Comparison of ENCODE assay signal across 9 cellular contexts in the genomic region with DNA sequence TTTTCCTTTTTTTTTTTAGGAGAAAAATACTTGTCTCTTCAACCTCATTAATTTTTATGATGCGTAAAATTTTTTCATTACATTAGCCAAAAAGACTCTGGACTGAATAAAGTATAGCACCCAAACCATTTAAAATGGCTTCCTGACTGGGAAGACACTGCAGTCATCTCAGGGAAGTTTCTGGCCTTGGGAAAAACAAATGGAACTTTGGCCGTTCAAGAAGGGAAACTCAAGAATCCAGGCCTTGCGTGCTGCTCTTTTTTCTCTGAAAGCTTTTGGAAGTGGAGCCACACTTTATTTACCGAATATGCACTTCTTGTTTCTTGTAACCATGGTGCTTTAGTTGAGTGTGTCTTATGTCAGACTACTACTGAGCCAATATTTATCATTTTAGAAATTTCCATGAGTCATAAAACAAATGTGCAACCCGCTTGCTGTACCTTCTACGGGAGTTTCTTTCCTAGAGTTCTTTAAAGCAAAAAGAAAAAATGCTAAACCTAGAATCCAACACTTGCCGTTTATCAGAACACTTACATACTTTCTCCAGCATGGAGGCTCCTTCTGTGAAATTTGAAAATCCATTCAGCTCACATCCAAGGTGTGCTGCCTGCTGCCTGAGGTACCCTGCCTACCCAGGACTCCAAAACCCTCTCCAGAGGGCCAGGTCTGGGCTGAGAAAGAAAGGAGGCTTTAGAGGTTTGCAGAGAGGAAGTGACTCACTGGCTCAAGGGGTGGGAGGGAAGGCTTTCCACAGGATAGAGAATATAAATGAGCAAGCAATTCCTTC. TPM values are rescaled to one million over a fixed set of nuclear protein-coding genes. Genes with fewer than 3 reads are reported as not detected.
DNase-seq lines count a peak whose midpoint lies in the region; ATAC-seq, FAIRE-seq and TF ChIP-seq lines count a peak whose summit lies in the region.
"Had no signal": no experiment of that assay in that cellular context is flagged by ENCODE, and none has a peak within 500 bp of the region (broad histone marks: within the 10 kb centered on the region; RNA-seq: fewer than 3 reads in every experiment).

No MANE protein-coding gene starts in this region.

- no peak for ATAC-seq in HG03135 (IDR thresholded peaks at IDR 0.05; ENCODE audit: unreplicated experiment)

- peak overlapping the region; percentile 99 for H3K27ac ChIP-seq in keratinocyte (ENCODE audit: control insufficient read depth, insufficient read depth, low read length)

- H3K36me3 ChIP-seq in keratinocyte (ENCODE audit: control insufficient read depth in 2 of 2, extremely low read depth in 1 of 2, insufficient read depth in 2 of 2, low read length in 2 of 2) = no peaks in the 10 kb centered on the region

- dilution Hi-C loops in keratinocyte (cut with MboI; ENCODE audit: extremely low pct_ligation_motif_present, low sequenced_read_pairs) = no loop called here

- H3K27me3 ChIP-seq in keratinocyte (ENCODE audit: control insufficient read depth, extremely low read depth, insufficient read depth, low read length) = no peaks in the 10 kb centered on the region

- no peaks in the 10 kb centered on the region for H4K20me1 ChIP-seq in keratinocyte (ENCODE audit: control insufficient read depth, extremely low read depth, insufficient read depth, low read length)

- DNase-seq in NCI-H2029 (lab: John Stamatoyannopoulos, UW) (peak; percentile 76), NCI-H2029 treated with DMSO at 0.1 percent for 48 hours (lab: John Stamatoyannopoulos, UW) (no peak), NCI-H69 (lab: John Stamatoyannopoulos, UW) (peak; percentile 34), astrocyte of the hippocampus (ENCODE audit: low read depth, low spot score) (peak; percentile 91), keratinocyte (ENCODE audit: low read depth, low spot score) (no peak), stromal cell of bone marrow (ENCODE audit: low read depth) (peak; percentile 94), putamen (ENCODE audit: low spot score) (no peak)
- DNase-seq: CD4-positive, CD25-positive, alpha-beta regulatory T cell had no signal

- no peaks in the 10 kb centered on the region for H3K9me3 ChIP-seq in keratinocyte (ENCODE audit: control insufficient read depth, low read depth, low read length)

- H3K4me2 ChIP-seq in keratinocyte (ENCODE audit: control insufficient read depth, extremely low read depth, insufficient read depth, low read depth, low read length) = peak overlapping the region; percentile 88

- H3K4me1 ChIP-seq in keratinocyte (ENCODE audit: control insufficient read depth, extremely low read depth, insufficient read depth, low read length) = peaks cover 52% of the 10 kb centered on the region

- no peaks in the 10 kb centered on the region for H3K9me1 ChIP-seq in keratinocyte (ENCODE audit: control insufficient read depth, extremely low read depth, insufficient read depth, low read length)

- H2AFZ ChIP-seq in keratinocyte (ENCODE audit: control insufficient read depth, low read length) = peak overlapping the region; percentile 38

- H3K9ac ChIP-seq in keratinocyte (ENCODE audit: control insufficient read depth, extremely low read depth, insufficient read depth, low read length) = peak overlapping the region; percentile 91

- H3K79me2 ChIP-seq in keratinocyte (ENCODE audit: control insufficient read depth, insufficient read depth, low read length) = no peaks in the 10 kb centered on the region

- peak; percentile 85 for FAIRE-seq in keratinocyte (lab: Jason Lieb, UNC)

- peak overlapping the region; percentile 28 to 78 (median 73) for H3K4me3 ChIP-seq in keratinocyte (ENCODE audit: control insufficient read depth in 2 of 3, extremely low read depth in 1 of 3, insufficient read depth in 2 of 3, low read depth in 1 of 3, low read length in 3 of 3)

- no peak for TF ChIP-seq CTCF in keratinocyte (optimal IDR thresholded peaks at IDR 0.05 in 1 of 3, IDR thresholded peaks at IDR 0.05 in 1 of 3, conservative IDR thresholded peaks at IDR 0.05 in 1 of 3; ENCODE audit: extremely low read depth in 1 of 3, insufficient read depth in 2 of 3, low read length in 3 of 3)

RNA-seq across cellular contexts. Expression of gene DSTN, which starts 11.5 kb away (rescaled TPM):
- polyA plus RNA-seq in keratinocyte = 174 to 385 TPM (median 288 TPM) in 3 replicates
- polyA plus RNA-seq in keratinocyte (2011; ENCODE audit: low read depth) = 397 TPM
- 437 and 557 TPM in 2 replicates for polyA plus RNA-seq in keratinocyte (2011; cell fraction: cytosol; rRNA removed)
- 143 and 173 TPM in 2 replicates for polyA plus RNA-seq in keratinocyte (2011; cell fraction: nucleus; rRNA removed)
- polyA plus RNA-seq in keratinocyte (2012; ENCODE audit: low replicate concordance) = 470 and 547 TPM in 2 replicates
- 10.6 to 73.1 TPM (median 36.7 TPM) in 3 replicates for polyA minus RNA-seq in keratinocyte
- polyA minus RNA-seq in keratinocyte (2011; cell fraction: cytosol; rRNA and poly(A)+ RNA removed) = 69.1 TPM
- 14.5 and 41.5 TPM in 2 replicates for polyA minus RNA-seq in keratinocyte (2011; cell fraction: nucleus; rRNA and poly(A)+ RNA removed)

RNA-seq across cellular contexts. Expression of gene BFSP1, which starts 27.2 kb away (rescaled TPM):
- polyA plus RNA-seq in keratinocyte = 1.8 to 2.2 TPM (median 2.2 TPM) in 3 replicates
- polyA plus RNA-seq in keratinocyte (2011; ENCODE audit: low read depth) = 2.8 TPM
- 2.5 and 2.9 TPM in 2 replicates for polyA plus RNA-seq in keratinocyte (2011; cell fraction: cytosol; rRNA removed)
- polyA plus RNA-seq in keratinocyte (2011; cell fraction: nucleus; rRNA removed) = 1.9 and 2.0 TPM in 2 replicates
- polyA plus RNA-seq in keratinocyte (2012; ENCODE audit: low replicate concordance) = 2.2 and 2.7 TPM in 2 replicates
- 1.1 to 1.8 TPM (median 1.4 TPM) in 3 replicates for polyA minus RNA-seq in keratinocyte
- 4.4 TPM for polyA minus RNA-seq in keratinocyte (2011; cell fraction: cytosol; rRNA and poly(A)+ RNA removed)
- polyA minus RNA-seq in keratinocyte (2011; cell fraction: nucleus; rRNA and poly(A)+ RNA removed) = 2.7 TPM in 1 of 2 replicates, not detected in the other

Comparison
In these comparisons a context has a peak if more than half of its experiments do, and no peak if none do; other contexts are left out.
1. DNase-seq: peak in NCI-H2029 (single experiment), NCI-H69 (single experiment), astrocyte of the hippocampus (single experiment) and stromal cell of bone marrow (single experiment); none in NCI-H2029 treated with DMSO at 0.1 percent for 48 hours (single experiment), keratinocyte (single experiment) and putamen (single experiment).